In genomic region chr12:101280006-101280505, GRCh38 we compare ENCODE assay signal across 1 cellular context.
TF ChIP-seq lines count a peak whose summit lies in the region.

Gene UTP20 (plus strand): TSS chr12:101280105. CDS start chr12:101280283, 178 bp downstream.

TF ChIP-seq in HepG2, 621 proteins besides CTCF, POLR2A, EP300 and RAD21 (continued from another document and continues in another):
- no peak for TF ChIP-seq PATZ1 (CRISPR knock-in tag; IDR thresholded peaks at IDR 0.05)
- peak; percentile 100 for TF ChIP-seq MXD3 (CRISPR knock-in tag; IDR thresholded peaks at IDR 0.05)
- TF ChIP-seq ZBTB20 (CRISPR knock-in tag; IDR thresholded peaks at IDR 0.05; ENCODE audit: borderline replicate concordance, low read depth) = peak; percentile 46; the same call in 1 of the 2 replicates
- TF ChIP-seq SUZ12 (IDR thresholded peaks at IDR 0.05; ENCODE audit: low read depth, low read length) = no peak
- TF ChIP-seq ZNF121 (CRISPR knock-in tag; IDR thresholded peaks at IDR 0.05) = no peak
- TF ChIP-seq RFX1 (IDR thresholded peaks at IDR 0.05) = no peak
- TF ChIP-seq ZNF609 (CRISPR knock-in tag; IDR thresholded peaks at IDR 0.05; ENCODE audit: borderline replicate concordance) = no peak
- no peak for TF ChIP-seq ZNF362 (CRISPR knock-in tag; IDR thresholded peaks at IDR 0.05; ENCODE audit: borderline replicate concordance)
- no peak for TF ChIP-seq ZNF790 (CRISPR knock-in tag; IDR thresholded peaks at IDR 0.05; ENCODE audit: borderline replicate concordance)
- no peak for TF ChIP-seq ATF1 (CRISPR knock-in tag; IDR thresholded peaks at IDR 0.05)
- TF ChIP-seq TBP (CRISPR knock-in tag; IDR thresholded peaks at IDR 0.05) = no peak
- no peak for TF ChIP-seq DMAP1 (CRISPR knock-in tag; IDR thresholded peaks at IDR 0.05)
- 0 out of 2 replicates have a peak, but pooled peaks have one; percentile 64 for TF ChIP-seq ARHGAP35 (CRISPR knock-in tag; IDR thresholded peaks at IDR 0.05; ENCODE audit: borderline replicate concordance)
- no peak for TF ChIP-seq SMARCE1 (IDR thresholded peaks at IDR 0.05; ENCODE audit: borderline replicate concordance)
- no peak for TF ChIP-seq RFX3 (CRISPR knock-in tag; IDR thresholded peaks at IDR 0.05)
- TF ChIP-seq ZNF101 (CRISPR knock-in tag; IDR thresholded peaks at IDR 0.05; ENCODE audit: borderline replicate concordance, low read depth) = no peak
- no peak for TF ChIP-seq TRIM22 (IDR thresholded peaks at IDR 0.05)
- no peak for TF ChIP-seq MAFG (CRISPR knock-in tag; IDR thresholded peaks at IDR 0.05)
- TF ChIP-seq HMG20A (CRISPR knock-in tag; IDR thresholded peaks at IDR 0.05; ENCODE audit: borderline replicate concordance) = no peak
- no peak for TF ChIP-seq BCL6 (CRISPR knock-in tag; IDR thresholded peaks at IDR 0.05)
- peak; percentile 80 for TF ChIP-seq YEATS4 (CRISPR knock-in tag; IDR thresholded peaks at IDR 0.05; ENCODE audit: borderline replicate concordance)
- no peak for TF ChIP-seq ZSCAN22 (CRISPR knock-in tag; IDR thresholded peaks at IDR 0.05)
- TF ChIP-seq NRL (CRISPR knock-in tag; IDR thresholded peaks at IDR 0.05; ENCODE audit: borderline replicate concordance) = peak; percentile 75; the same call in 1 of the 2 replicates
- no peak for TF ChIP-seq ZNF674 (CRISPR knock-in tag; IDR thresholded peaks at IDR 0.05; ENCODE audit: low read depth)
- TF ChIP-seq HOXA3 (CRISPR knock-in tag; IDR thresholded peaks at IDR 0.05) = peak; percentile 64; the same call in 1 of the 2 replicates
- TF ChIP-seq ZNF343 (CRISPR knock-in tag; IDR thresholded peaks at IDR 0.05) = no peak
- peak; percentile 85 for TF ChIP-seq POLR2G (IDR thresholded peaks at IDR 0.05; ENCODE audit: low read depth, low read length)
- TF ChIP-seq ZNF768 (CRISPR knock-in tag; IDR thresholded peaks at IDR 0.05) = peak; percentile 61; the same call in 1 of the 2 replicates
- TF ChIP-seq ZNF296 (CRISPR knock-in tag; conservative IDR thresholded peaks at IDR 0.05) = no peak
- no peak for TF ChIP-seq ZNF83 (CRISPR knock-in tag; IDR thresholded peaks at IDR 0.05; ENCODE audit: borderline replicate concordance)
- no peak for TF ChIP-seq EZH2 (conservative IDR thresholded peaks at IDR 0.05; ENCODE audit: low read depth, low read length)
- no peak for TF ChIP-seq SETDB1 (CRISPR knock-in tag; IDR thresholded peaks at IDR 0.05; ENCODE audit: borderline replicate concordance)
- TF ChIP-seq ZNF33B (CRISPR knock-in tag; IDR thresholded peaks at IDR 0.05) = 0 out of 2 replicates have a peak, but pooled peaks have one; percentile 58
- no peak for TF ChIP-seq IKZF1 (IDR thresholded peaks at IDR 0.05)
- TF ChIP-seq ZNF652 (CRISPR knock-in tag; IDR thresholded peaks at IDR 0.05; ENCODE audit: borderline replicate concordance, low read depth) = no peak
- TF ChIP-seq ZNF570 (CRISPR knock-in tag; IDR thresholded peaks at IDR 0.05; ENCODE audit: borderline replicate concordance) = no peak
- no peak for TF ChIP-seq MIER2 (CRISPR knock-in tag; IDR thresholded peaks at IDR 0.05)
- TF ChIP-seq KLF12 (CRISPR knock-in tag; IDR thresholded peaks at IDR 0.05; ENCODE audit: borderline replicate concordance) = peak; percentile 32; the same call in 1 of the 2 replicates
- no peak for TF ChIP-seq TAF15 (IDR thresholded peaks at IDR 0.05; ENCODE audit: low read depth, low read length, poor library complexity, severe bottlenecking)
- TF ChIP-seq ZNF772 (CRISPR knock-in tag; IDR thresholded peaks at IDR 0.05) = no peak
- no peak for TF ChIP-seq NPAS2 (CRISPR knock-in tag; IDR thresholded peaks at IDR 0.05; ENCODE audit: borderline replicate concordance)
- TF ChIP-seq TBX3 (IDR thresholded peaks at IDR 0.05; ENCODE audit: borderline replicate concordance) = no peak
- no peak for TF ChIP-seq SNAI1 (CRISPR knock-in tag; IDR thresholded peaks at IDR 0.05; ENCODE audit: borderline replicate concordance)
- TF ChIP-seq KDM1A (CRISPR knock-in tag; IDR thresholded peaks at IDR 0.05) = no peak
- TF ChIP-seq PHF5A (CRISPR knock-in tag; IDR thresholded peaks at IDR 0.05; ENCODE audit: low read depth, unreplicated experiment) = peak; percentile 53
- TF ChIP-seq SMAD1 (CRISPR knock-in tag; IDR thresholded peaks at IDR 0.05; ENCODE audit: borderline replicate concordance, low read depth) = no peak
- no peak for TF ChIP-seq SNRNP70 (IDR thresholded peaks at IDR 0.05; ENCODE audit: low read depth, low read length)
- TF ChIP-seq GRHL1 (CRISPR knock-in tag; conservative IDR thresholded peaks at IDR 0.05) = no peak
- no peak for TF ChIP-seq ZNF839 (CRISPR knock-in tag; IDR thresholded peaks at IDR 0.05; ENCODE audit: borderline replicate concordance)
- no peak for TF ChIP-seq RFXANK (CRISPR knock-in tag; IDR thresholded peaks at IDR 0.05)
- no peak for TF ChIP-seq BATF2 (CRISPR knock-in tag; IDR thresholded peaks at IDR 0.05)
- TF ChIP-seq ZNF770 (CRISPR knock-in tag; IDR thresholded peaks at IDR 0.05) = no peak
- no peak for TF ChIP-seq RCOR2 (CRISPR knock-in tag; IDR thresholded peaks at IDR 0.05)
- peak; percentile 44; the same call in 1 of the 2 replicates for TF ChIP-seq E2F2 (CRISPR knock-in tag; IDR thresholded peaks at IDR 0.05; ENCODE audit: borderline replicate concordance)
- TF ChIP-seq ZFP82 (CRISPR knock-in tag; IDR thresholded peaks at IDR 0.05; ENCODE audit: borderline replicate concordance) = no peak
- TF ChIP-seq KDM4B (CRISPR knock-in tag; IDR thresholded peaks at IDR 0.05) = 0 out of 2 replicates have a peak, but pooled peaks have one; percentile 33
- peak; percentile 87 for TF ChIP-seq TGIF2 (CRISPR knock-in tag; IDR thresholded peaks at IDR 0.05)
- no peak for TF ChIP-seq JUND (CRISPR knock-in tag; IDR thresholded peaks at IDR 0.05)
- TF ChIP-seq ZNF616 (CRISPR knock-in tag; IDR thresholded peaks at IDR 0.05; ENCODE audit: low read depth) = no peak
- TF ChIP-seq ZFP36L2 (CRISPR knock-in tag; IDR thresholded peaks at IDR 0.05) = no peak
- 0 out of 2 replicates have a peak, but pooled peaks have one; percentile 26 for TF ChIP-seq XBP1 (CRISPR knock-in tag; IDR thresholded peaks at IDR 0.05)
